In the genomic region with DNA sequence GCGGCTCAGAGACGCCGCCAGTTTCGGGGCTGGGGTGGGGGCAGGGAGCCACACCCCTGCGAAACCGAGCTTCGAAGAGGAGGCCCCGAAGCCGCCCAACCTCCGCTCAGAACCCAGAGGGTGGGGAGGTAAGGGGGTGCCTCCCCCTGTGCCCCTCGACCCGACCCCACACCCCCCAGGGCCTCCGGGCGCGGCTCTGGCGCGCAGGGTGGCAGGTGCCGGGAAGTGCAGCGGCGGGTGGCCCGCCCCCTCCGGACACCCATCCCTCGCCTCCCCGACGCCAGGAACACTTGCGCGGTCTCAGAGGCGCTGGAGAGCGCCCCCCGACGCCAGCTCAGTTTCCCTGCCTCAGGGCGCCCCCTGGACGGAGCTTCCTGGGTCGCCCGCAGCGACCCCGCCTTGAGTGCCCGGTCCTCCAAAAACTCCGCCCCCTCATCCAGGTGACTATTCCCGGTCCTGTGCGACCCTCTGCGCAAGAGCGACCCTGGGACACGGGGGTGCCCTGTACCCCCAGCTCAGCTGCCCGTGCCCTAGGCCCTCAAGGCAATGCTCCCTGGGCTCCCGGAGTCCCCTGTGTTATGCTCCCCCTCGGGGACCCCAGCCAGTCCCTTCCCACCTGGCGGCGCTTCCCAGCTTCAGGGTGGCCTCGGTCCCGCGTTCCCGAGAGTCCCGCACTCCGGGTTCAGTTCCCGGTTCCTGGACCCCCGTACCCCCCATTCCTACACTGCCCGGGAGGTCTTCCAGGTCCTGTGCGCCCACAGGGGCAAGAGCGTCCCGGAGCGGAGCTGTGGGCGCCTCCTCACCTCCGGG, we compare ENCODE assay signal across 8 cellular contexts.
A peak's percentile ranks its signal among the peaks of the same experiment; 100 is the strongest.
DNase-seq lines count a peak whose midpoint lies in the region; ATAC-seq and TF ChIP-seq lines count a peak whose summit lies in the region.

No MANE protein-coding gene starts in this region.

- no peaks in the 10 kb centered on the region for H3K36me3 ChIP-seq in OCI-LY1 (ENCODE audit: insufficient read depth, low read length)

- H3K4me1 ChIP-seq in OCI-LY1 (ENCODE audit: insufficient read depth, low read length, severe bottlenecking), result peaks cover 9% of the 10 kb centered on the region

- ATAC-seq in HG02798 (IDR thresholded peaks at IDR 0.05; ENCODE audit: poor library complexity, unreplicated experiment), result no peak
- ATAC-seq in GM18907 (IDR thresholded peaks at IDR 0.05; ENCODE audit: unreplicated experiment), result no peak

- H3K79me2 ChIP-seq in OCI-LY1 (ENCODE audit: insufficient read depth, low read length), result no peaks in the 10 kb centered on the region

- peaks cover 3% of the 10 kb centered on the region for H3K27me3 ChIP-seq in OCI-LY1 (ENCODE audit: insufficient read depth, low read length)

- H3K4me2 ChIP-seq in OCI-LY1 (ENCODE audit: low read length), result peak overlapping the region; percentile 76

- H3K9ac ChIP-seq in OCI-LY1 (ENCODE audit: low read length), result peak overlapping the region; percentile 50; the same call in 1 of the 2 replicates

- no peaks in the 10 kb centered on the region for H3K9me3 Mint-ChIP-seq in nephron

- H2AFZ ChIP-seq in OCI-LY1 (ENCODE audit: low read length), result no peak overlapping the region

- peak; percentile 50 for DNase-seq in NCI-H748 (lab: John Stamatoyannopoulos, UW; ENCODE audit: unreplicated experiment)
- no peak for DNase-seq in NCI-H748 treated with DMSO at 0.1 percent for 48 hours (lab: John Stamatoyannopoulos, UW)
- DNase-seq in epithelial cell of esophagus (ENCODE audit: low read depth), result no peak
- DNase-seq in NCI-H2029 (lab: John Stamatoyannopoulos, UW), result no peak

- H3K27me3 Mint-ChIP-seq in nephron (ENCODE audit: low read depth), result peaks cover 74% of the 10 kb centered on the region

- H3K4me3 ChIP-seq in OCI-LY1 (ENCODE audit: low read depth, low read length, poor library complexity, severe bottlenecking) (peak overlapping the region; percentile 61), epithelial cell of esophagus (ENCODE audit: low read length) (peak overlapping the region; percentile 95)

- no peaks in the 10 kb centered on the region for H4K20me1 ChIP-seq in OCI-LY1 (ENCODE audit: insufficient read depth, low read length)

- peaks cover 9% of the 10 kb centered on the region for H3K4me1 Mint-ChIP-seq in nephron

- H3K27ac ChIP-seq in OCI-LY1 (ENCODE audit: low read depth, low read length, poor library complexity, severe bottlenecking), result no peak overlapping the region

- H3K36me3 Mint-ChIP-seq in nephron (ENCODE audit: low read depth), result no peaks in the 10 kb centered on the region

- H3F3A ChIP-seq in OCI-LY1 (ENCODE audit: insufficient read depth, low read length), result no peaks in the 10 kb centered on the region

- peak overlapping the region; percentile 72 to 83 (median 81) for H3K4me3 Mint-ChIP-seq in nephron

- no peaks in the 10 kb centered on the region for H3K9me2 ChIP-seq in OCI-LY1 (ENCODE audit: low read depth, low read length)

- peak; percentile 33 for TF ChIP-seq CTCF in OCI-LY1 (IDR thresholded peaks at IDR 0.05; ENCODE audit: low read length)
- TF ChIP-seq CTCF in epithelial cell of esophagus (IDR thresholded peaks at IDR 0.05; ENCODE audit: insufficient read depth, low read depth, low read length, missing control alignments), result peak; percentile 8
- peak; percentile 21 to 31 (median 29) for TF ChIP-seq CTCF in nephron (IDR thresholded peaks at IDR 0.05; ENCODE audit: unreplicated experiment in 3 of 3)

- H3K27ac Mint-ChIP-seq in nephron, result peak overlapping the region in 1 of 3 experiments; percentile 64

- H3K9me3 ChIP-seq in OCI-LY1 (ENCODE audit: low read length), result no peaks in the 10 kb centered on the region
